11 cellular contexts compared by ENCODE assay signal in the genomic region with DNA sequence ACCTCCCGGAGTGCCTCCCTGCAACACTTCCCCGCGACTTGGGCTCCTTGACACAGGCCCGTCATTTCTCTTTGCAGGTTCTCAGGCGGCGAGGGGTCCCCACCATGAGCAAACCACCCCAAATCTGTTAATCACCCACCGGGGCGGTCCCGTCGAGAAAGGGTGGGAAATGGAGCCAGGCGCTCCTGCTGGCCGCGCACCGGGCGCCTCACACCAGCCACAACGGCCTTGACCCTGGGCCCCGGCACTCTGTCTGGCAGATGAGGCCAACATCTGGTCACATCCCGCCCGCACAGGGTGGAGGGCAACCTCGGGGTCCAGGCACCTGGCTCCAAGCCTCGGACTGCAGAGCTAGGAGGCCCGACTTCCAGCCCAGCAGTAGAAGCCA. TPM values are rescaled to one million over a fixed set of nuclear protein-coding genes. Genes with fewer than 3 reads are reported as not detected.
DNase-seq lines count a peak whose midpoint lies in the region; ATAC-seq and TF ChIP-seq lines count a peak whose summit lies in the region.
"Had no signal": no experiment of that assay in that cellular context is flagged by ENCODE, and none has a peak within 500 bp of the region (broad histone marks: within the 10 kb centered on the region; RNA-seq: fewer than 3 reads in every experiment).

No MANE protein-coding gene starts in this region.

- TF ChIP-seq CTCF in SU-DHL-6 (IDR thresholded peaks at IDR 0.05; ENCODE audit: insufficient read depth, low read length, poor library complexity, severe bottlenecking) (no peak), spleen (IDR thresholded peaks at IDR 0.05 in 8 of 11, conservative IDR thresholded peaks at IDR 0.05 in 3 of 11) (no peak)

- H3K9me3 ChIP-seq in SU-DHL-6 (ENCODE audit: insufficient read depth, low read length) = no peaks in the 10 kb centered on the region
- no peaks in the 10 kb centered on the region for H3K9me3 ChIP-seq in spleen
- H3K9me3 ChIP-seq: thoracic aorta had no signal

- no peak for TF ChIP-seq POLR2A in spleen (IDR thresholded peaks at IDR 0.05)

- CTCF ChIA-PET in activated CD4-positive, alpha-beta memory T cell treated with anti-CD3 and anti-CD28 coated beads for 36 hours (lab: Charles Lee) = no interaction called here
- CTCF ChIA-PET in activated CD4-positive, alpha-beta memory T cell treated with anti-CD3 and anti-CD28 coated beads, Interleukin-2, amount 10 ng/mL, durations not matched to agents 7 days and 5 days (lab: Charles Lee) = interaction anchor here (0.5 kb wide), 1 partner anchor 339 kb away, joined by 5 read pairs; no protein-coding TSS in a partner anchor

- H3K4me1 Mint-ChIP-seq in activated CD4-positive, alpha-beta memory T cell treated with anti-CD3 and anti-CD28 coated beads for 36 hours (ENCODE audit: low read depth) = peaks cover 5% of the 10 kb centered on the region
- H3K4me1 Mint-ChIP-seq in activated CD4-positive, alpha-beta memory T cell treated with anti-CD3 and anti-CD28 coated beads, Interleukin-2, amount 10 ng/mL, durations not matched to agents 7 days and 5 days = peaks cover 7% of the 10 kb centered on the region

- POLR2A ChIA-PET in activated CD4-positive, alpha-beta memory T cell treated with anti-CD3 and anti-CD28 coated beads for 36 hours (lab: Charles Lee) = interaction anchor here (0.6 to 1.5 kb wide), 3 partner anchors 20 to 49 kb away, joined by 3 to 6 read pairs (median 5); a partner anchor contains a TSS
- POLR2A ChIA-PET in activated CD4-positive, alpha-beta memory T cell treated with anti-CD3 and anti-CD28 coated beads, Interleukin-2, amount 10 ng/mL, durations not matched to agents 7 days and 5 days (lab: Charles Lee) = interaction anchor here (1.2 to 2.5 kb wide), 4 partner anchors 20 to 90 kb away, joined by 4 to 7 read pairs (median 4); no protein-coding TSS in a partner anchor

- no peaks in the 10 kb centered on the region for H3K9me3 Mint-ChIP-seq in activated CD4-positive, alpha-beta memory T cell treated with anti-CD3 and anti-CD28 coated beads for 36 hours
- H3K9me3 Mint-ChIP-seq in activated CD4-positive, alpha-beta memory T cell treated with anti-CD3 and anti-CD28 coated beads, Interleukin-2, amount 10 ng/mL, durations not matched to agents 7 days and 5 days = no peaks in the 10 kb centered on the region

- H2AFZ ChIP-seq in SU-DHL-6 (ENCODE audit: low read depth, low read length, severe bottlenecking) = no peak overlapping the region

- ATAC-seq in HG03354 (IDR thresholded peaks at IDR 0.05; ENCODE audit: poor library complexity, severe bottlenecking, unreplicated experiment) (no peak), GM21360 (IDR thresholded peaks at IDR 0.05; ENCODE audit: unreplicated experiment) (no peak), GM21619 (IDR thresholded peaks at IDR 0.05; ENCODE audit: unreplicated experiment) (no peak)

- H3K4me3 Mint-ChIP-seq in activated CD4-positive, alpha-beta memory T cell treated with anti-CD3 and anti-CD28 coated beads for 36 hours = peak overlapping the region; percentile 49
- no peak overlapping the region for H3K4me3 Mint-ChIP-seq in activated CD4-positive, alpha-beta memory T cell treated with anti-CD3 and anti-CD28 coated beads, Interleukin-2, amount 10 ng/mL, durations not matched to agents 7 days and 5 days

- H3K9me2 ChIP-seq in SU-DHL-6 (replicated peaks; ENCODE audit: insufficient read depth, low read length) = no peaks in the 10 kb centered on the region

- H3F3A ChIP-seq in SU-DHL-6 (ENCODE audit: insufficient read depth) = peaks cover 19% of the 10 kb centered on the region

- WGBS in spleen, 5 donors = 46 to 60% (median 53%) methylated on average over 5 to 22 of the region's 22 CpGs

- H3K27me3 Mint-ChIP-seq in activated CD4-positive, alpha-beta memory T cell treated with anti-CD3 and anti-CD28 coated beads for 36 hours = no peaks in the 10 kb centered on the region
- H3K27me3 Mint-ChIP-seq in activated CD4-positive, alpha-beta memory T cell treated with anti-CD3 and anti-CD28 coated beads, Interleukin-2, amount 10 ng/mL, durations not matched to agents 7 days and 5 days = peaks cover 7% of the 10 kb centered on the region

- H4K20me1 ChIP-seq in SU-DHL-6 (ENCODE audit: low read depth, low read length) = no peaks in the 10 kb centered on the region

- peaks cover 35% of the 10 kb centered on the region for H3K79me2 ChIP-seq in SU-DHL-6 (ENCODE audit: insufficient read depth, low read length)

- no peaks in the 10 kb centered on the region for H3K27me3 ChIP-seq in SU-DHL-6 (ENCODE audit: low read length)
- H3K27me3 ChIP-seq in spleen (replicated peaks in 1 of 7) = peaks cover 0 to 74% (median 37%) of the 10 kb centered on the region in 7 donors

- intact Hi-C loops in activated CD4-positive, alpha-beta memory T cell treated with anti-CD3 and anti-CD28 coated beads for 36 hours (cut with micrococcal nuclease) = loop anchor here (10.0 kb wide), 1 partner anchor 49 kb away; a partner anchor contains a TSS
- intact Hi-C loops in spleen (cut with DNase I; ENCODE audit: low total_unique reads) = no loop called here

- no peak for DNase-seq in activated CD4-positive, alpha-beta memory T cell treated with anti-CD3 and anti-CD28 coated beads for 36 hours
- no peak for DNase-seq in activated CD4-positive, alpha-beta memory T cell treated with anti-CD3 and anti-CD28 coated beads, Interleukin-2, amount 10 ng/mL, durations not matched to agents 7 days and 5 days
- DNase-seq in spleen = peak; percentile 76
- DNase-seq: NCI-H1048 had no signal

- peaks cover 0 to 28% (median 16%) of the 10 kb centered on the region in 6 donors for H3K4me1 ChIP-seq in spleen

- H3K36me3 Mint-ChIP-seq in activated CD4-positive, alpha-beta memory T cell treated with anti-CD3 and anti-CD28 coated beads for 36 hours = no peaks in the 10 kb centered on the region
- H3K36me3 Mint-ChIP-seq in activated CD4-positive, alpha-beta memory T cell treated with anti-CD3 and anti-CD28 coated beads, Interleukin-2, amount 10 ng/mL, durations not matched to agents 7 days and 5 days (ENCODE audit: low read depth) = no peaks in the 10 kb centered on the region

- H3K9ac ChIP-seq in SU-DHL-6 (ENCODE audit: low read length) = peak overlapping the region; percentile 63

- 0 out of 2 replicates have a peak, but pooled peaks cover 6% of the 10 kb centered on the region for H3K36me3 ChIP-seq in SU-DHL-6 (ENCODE audit: low read length)
- H3K36me3 ChIP-seq in spleen = no peaks in the 10 kb centered on the region
- H3K36me3 ChIP-seq: thoracic aorta had no signal

- H3K27ac Mint-ChIP-seq in activated CD4-positive, alpha-beta memory T cell treated with anti-CD3 and anti-CD28 coated beads for 36 hours = no peak overlapping the region
- no peak overlapping the region for H3K27ac Mint-ChIP-seq in activated CD4-positive, alpha-beta memory T cell treated with anti-CD3 and anti-CD28 coated beads, Interleukin-2, amount 10 ng/mL, durations not matched to agents 7 days and 5 days

- peak overlapping the region; percentile 53 for H3K4me3 ChIP-seq in SU-DHL-6 (ENCODE audit: insufficient read depth, low read length, poor library complexity, severe bottlenecking)
- peak overlapping the region; percentile 47 for H3K4me3 ChIP-seq in iPS-11a (ENCODE audit: low read depth, low read length)
- H3K4me3 ChIP-seq in spleen = peak overlapping the region in 3 of 8 donors; percentile 14 to 66 (median 42)
- H3K4me3 ChIP-seq: thoracic aorta had no signal

- H3K4me2 ChIP-seq in SU-DHL-6 (ENCODE audit: low read depth, low read length, poor library complexity, severe bottlenecking) = peak overlapping the region; percentile 67

- H3K27ac ChIP-seq in SU-DHL-6 (ENCODE audit: low read depth, low read length) (peak overlapping the region; percentile 87), spleen (no peak overlapping the region)
- H3K27ac ChIP-seq: thoracic aorta had no signal

RNA-seq across cellular contexts. Expression of a gene that starts 0.8 kb away (rescaled TPM):
- 1 to 10 TPM; 4.7 to 7.3 TPM for total RNA-seq in activated CD4-positive, alpha-beta memory T cell treated with anti-CD3 and anti-CD28 coated beads for 36 hours
- 1 to 10 TPM; 2.1 to 2.2 TPM for total RNA-seq in activated CD4-positive, alpha-beta memory T cell treated with anti-CD3 and anti-CD28 coated beads, Interleukin-2, amount 10 ng/mL, durations not matched to agents 7 days and 5 days
- 1 to 10 TPM in 2 of 7 donors, under 1 TPM in 3, not detected in 2; 0.16 to 5.3 (median 0.43) TPM for total RNA-seq in spleen
- polyA plus RNA-seq in spleen = under 1 TPM; 0.09 to 0.53 (median 0.19) TPM
- total RNA-seq: mesenteric fat pad, thoracic aorta had no signal

RNA-seq across cellular contexts. Expression of a gene that starts 49.3 kb away (rescaled TPM):
- 10 to 100 TPM; 70.1 to 72.9 TPM for total RNA-seq in activated CD4-positive, alpha-beta memory T cell treated with anti-CD3 and anti-CD28 coated beads for 36 hours
- 100 to 1,000 TPM in 1 of 2 experiments, 10 to 100 TPM in 1; 99.7 to 101 TPM for total RNA-seq in activated CD4-positive, alpha-beta memory T cell treated with anti-CD3 and anti-CD28 coated beads, Interleukin-2, amount 10 ng/mL, durations not matched to agents 7 days and 5 days
- 100 to 1,000 TPM in 3 of 7 donors, 10 to 100 TPM in 4; 87.2 to 118 (median 99.9) TPM for total RNA-seq in spleen
- 10 to 100 TPM; 39.7 to 55.6 (median 45.1) TPM for polyA plus RNA-seq in spleen
